In genomic region chr2:27245116-27245515, GRCh38 we compare ENCODE assay signal across 30 cellular contexts. TPM values are rescaled to one million over a fixed set of nuclear protein-coding genes. Genes with fewer than 3 reads are reported as not detected.
"Had no signal": no experiment of that assay in that cellular context is flagged by ENCODE, and none has a peak within 500 bp of the region (broad histone marks: within the 10 kb centered on the region; RNA-seq: fewer than 3 reads in every experiment).

No MANE protein-coding gene starts in this region.

- H3K9me3 ChIP-seq: upper lobe of left lung had no signal

- FAIRE-seq: kidney had no signal

- H3K4me3 ChIP-seq: lung, skin epidermis, upper lobe of left lung had no signal

- H3K27me3 ChIP-seq: upper lobe of left lung had no signal

- ATAC-seq: activated CD8-positive, alpha-beta T cell treated with anti-CD3 and anti-CD28 coated beads for 36 hours; activated T-cell treated with anti-CD3 and anti-CD28 coated beads, Interleukin-2, amount 50 U/mL, for 4 hours; activated T-helper 17 cell treated with anti-CD3 and anti-CD28 coated beads, Interleukin-2, amount 50 U/mL, for 72 hours; esophagus mucosa; left lobe of liver; natural killer cell; sciatic nerve; stimulated activated memory B cell treated with anti-CD40 and anti-IgM and Interleukin-4, amounts not matched to agents 10 μg/mL and 1 μg/mL and 100 μg/mL, for 72 hours; stimulated activated naive CD8-positive, alpha-beta T cell treated with anti-CD3 and anti-CD28 coated beads, Interleukin-15, amount 100 ng/mL, for 72 hours had no signal

- H3K9me3 Mint-ChIP-seq: activated CD8-positive, alpha-beta T cell treated with anti-CD3 and anti-CD28 coated beads for 36 hours; activated T-cell treated with anti-CD3 and anti-CD28 coated beads, Interleukin-2, amount 50 U/mL, for 4 hours; activated T-helper 17 cell treated with anti-CD3 and anti-CD28 coated beads, Interleukin-2, amount 50 U/mL, for 72 hours; immature natural killer cell; natural killer cell; stimulated activated memory B cell treated with anti-CD40 and anti-IgM and Interleukin-4, amounts not matched to agents 10 μg/mL and 1 μg/mL and 100 μg/mL, for 72 hours; stimulated activated naive CD8-positive, alpha-beta T cell treated with anti-CD3 and anti-CD28 coated beads, Interleukin-15, amount 100 ng/mL, for 72 hours had no signal

- H3K4me3 Mint-ChIP-seq: activated CD8-positive, alpha-beta T cell treated with anti-CD3 and anti-CD28 coated beads for 36 hours; activated T-cell treated with anti-CD3 and anti-CD28 coated beads, Interleukin-2, amount 50 U/mL, for 4 hours; activated T-helper 17 cell treated with anti-CD3 and anti-CD28 coated beads, Interleukin-2, amount 50 U/mL, for 72 hours; immature natural killer cell; natural killer cell; stimulated activated memory B cell treated with anti-CD40 and anti-IgM and Interleukin-4, amounts not matched to agents 10 μg/mL and 1 μg/mL and 100 μg/mL, for 72 hours; stimulated activated naive CD8-positive, alpha-beta T cell treated with anti-CD3 and anti-CD28 coated beads, Interleukin-15, amount 100 ng/mL, for 72 hours had no signal

- H3K27me3 Mint-ChIP-seq: activated CD8-positive, alpha-beta T cell treated with anti-CD3 and anti-CD28 coated beads for 36 hours; stimulated activated naive CD8-positive, alpha-beta T cell treated with anti-CD3 and anti-CD28 coated beads, Interleukin-15, amount 100 ng/mL, for 72 hours had no signal

- DNase-seq: activated CD4-positive, alpha-beta T cell treated with anti-CD3 and anti-CD28 coated beads, Interleukin-2, amount 50 U/mL, for 1 hour; activated CD8-positive, alpha-beta T cell treated with anti-CD3 and anti-CD28 coated beads for 36 hours; activated gamma-delta T cell treated with Interleukin-2 at 50 U/mL for 16 hours; activated naive CD4-positive, alpha-beta T cell treated with anti-CD3 and anti-CD28 coated beads, Interleukin-2, amount 50 U/mL, for 16 hours; activated T-cell treated with anti-CD3 and anti-CD28 coated beads, Interleukin-2, amount 50 U/mL, for 4 hours; amniotic stem cell; central memory CD4-positive, alpha-beta T cell; foreskin fibroblast; head of caudate nucleus; hypothalamus; immature natural killer cell; kidney; mesendoderm; natural killer cell; stimulated activated CD4-positive, alpha-beta T cell treated with anti-CD3 and anti-CD28 coated beads, Interleukin-12 subunit alpha, Interleukin-12 subunit beta, amount 100 ng/mL, for 4 hours; stimulated activated CD4-positive, alpha-beta T cell treated with anti-CD3 and anti-CD28 coated beads, Interleukin-4, amount 100 ng/mL, for 4 hours; stimulated activated CD8-positive, alpha-beta memory T cell treated with anti-CD3 and anti-CD28 coated beads, Interleukin-4, amount 100 ng/mL, for 48 hours; stimulated activated naive CD8-positive, alpha-beta T cell treated with anti-CD3 and anti-CD28 coated beads, Interleukin-15, amount 100 ng/mL, for 72 hours; substantia nigra; T-helper 2 cell; upper lobe of left lung had no signal

- H3K27ac ChIP-seq: skin epidermis, upper lobe of left lung had no signal

- H3K27ac Mint-ChIP-seq: activated CD8-positive, alpha-beta T cell treated with anti-CD3 and anti-CD28 coated beads for 36 hours; activated T-helper 17 cell treated with anti-CD3 and anti-CD28 coated beads, Interleukin-2, amount 50 U/mL, for 72 hours; natural killer cell; stimulated activated memory B cell treated with anti-CD40 and anti-IgM and Interleukin-4, amounts not matched to agents 10 μg/mL and 1 μg/mL and 100 μg/mL, for 72 hours; stimulated activated naive CD8-positive, alpha-beta T cell treated with anti-CD3 and anti-CD28 coated beads, Interleukin-15, amount 100 ng/mL, for 72 hours had no signal

- H3K4me1 Mint-ChIP-seq: activated T-helper 17 cell treated with anti-CD3 and anti-CD28 coated beads, Interleukin-2, amount 50 U/mL, for 72 hours; immature natural killer cell; natural killer cell; stimulated activated memory B cell treated with anti-CD40 and anti-IgM and Interleukin-4, amounts not matched to agents 10 μg/mL and 1 μg/mL and 100 μg/mL, for 72 hours had no signal

- H3K36me3 Mint-ChIP-seq: natural killer cell had no signal

RNA-seq across cellular contexts. Expression of gene SLC30A3, which starts 17.7 kb away (rescaled TPM):
- total RNA-seq: esophagus mucosa, left lobe of liver, mononuclear cell, natural killer cell, osteocyte, sciatic nerve had no signal
- polyA plus RNA-seq: immature natural killer cell had no signal

RNA-seq across cellular contexts. Expression of gene DNAJC5G, which starts 30.1 kb away (rescaled TPM):
- total RNA-seq: activated CD8-positive, alpha-beta T cell treated with anti-CD3 and anti-CD28 coated beads for 36 hours; activated T-cell treated with anti-CD3 and anti-CD28 coated beads, Interleukin-2, amount 50 U/mL, for 4 hours; activated T-helper 17 cell treated with anti-CD3 and anti-CD28 coated beads, Interleukin-2, amount 50 U/mL, for 72 hours; esophagus mucosa; kidney; left lobe of liver; lung; mononuclear cell; natural killer cell; osteocyte; sciatic nerve; upper lobe of left lung had no signal
- polyA plus RNA-seq: immature natural killer cell, lung had no signal
